In genomic region chr17:46888727-46889126, GRCh38 we compare ENCODE assay signal across 28 cellular contexts. TPM values are rescaled to one million over a fixed set of nuclear protein-coding genes. Genes with fewer than 3 reads are reported as not detected.
"Had no signal": no experiment of that assay in that cellular context is flagged by ENCODE, and none has a peak within 500 bp of the region (broad histone marks: within the 10 kb centered on the region; RNA-seq: fewer than 3 reads in every experiment).

No MANE protein-coding gene starts in this region.

- H3K4me3 ChIP-seq: neural progenitor cell, ovary, psoas muscle, skin epidermis, smooth muscle cell, spleen, suprapubic skin, testis, tibial artery, transverse colon, upper lobe of right lung, uterus had no signal

- ATAC-seq: natural killer cell; psoas muscle; sciatic nerve; stimulated activated naive CD8-positive, alpha-beta T cell treated with anti-CD3 and anti-CD28 coated beads, Interleukin-15, amount 100 ng/mL, for 72 hours; stimulated activated naive CD8-positive, alpha-beta T cell treated with anti-CD3 and anti-CD28 coated beads, Interleukin-15, Interleukin-2, amounts not matched to agents 100 U/mL and 50 U/mL, for 24 hours; upper lobe of right lung had no signal

- H2AFZ ChIP-seq: neural progenitor cell, parathyroid adenoma had no signal

- H3K36me3 ChIP-seq: neural progenitor cell, ovary, spleen, suprapubic skin, tibial artery, transverse colon, upper lobe of right lung, uterus had no signal

- H3K9me3 ChIP-seq: ovary, psoas muscle, spleen, suprapubic skin, testis, tibial artery, transverse colon, upper lobe of right lung, uterus had no signal

- H3K79me2 ChIP-seq: parathyroid adenoma had no signal

- H3K27ac ChIP-seq: neural progenitor cell, ovary, parathyroid adenoma, psoas muscle, skin epidermis, spleen, suprapubic skin, testis, tibial artery, transverse colon, upper lobe of right lung, uterus had no signal

- H3K4me2 ChIP-seq: neural progenitor cell, smooth muscle cell had no signal

- DNase-seq: natural killer cell; occipital lobe; ovary; psoas muscle; right cardiac atrium; spleen; stimulated activated CD4-positive, alpha-beta T cell treated with anti-CD3 and anti-CD28 coated beads, Interleukin-12 subunit alpha, Interleukin-12 subunit beta, amount 100 ng/mL, for 4 hours; stimulated activated CD4-positive, alpha-beta T cell treated with anti-CD3 and anti-CD28 coated beads, Interleukin-1b, Interleukin-23, amount 100 ng/mL, for 48 hours; stimulated activated CD4-positive, alpha-beta T cell treated with anti-CD3 and anti-CD28 coated beads, Interleukin-4, amount 100 ng/mL, for 1 hour; stimulated activated CD4-positive, alpha-beta T cell treated with anti-CD3 and anti-CD28 coated beads, Interleukin-4, amount 100 ng/mL, for 4 hours; stimulated activated CD8-positive, alpha-beta memory T cell treated with anti-CD3 and anti-CD28 coated beads, Interleukin-4, amount 100 ng/mL, for 48 hours; stimulated activated naive CD4-positive, alpha-beta T cell; stimulated activated naive CD8-positive, alpha-beta T cell treated with anti-CD3 and anti-CD28 coated beads, Interleukin-15, amount 100 ng/mL, for 72 hours; stimulated activated naive CD8-positive, alpha-beta T cell treated with anti-CD3 and anti-CD28 coated beads, Interleukin-15, Interleukin-2, amounts not matched to agents 100 U/mL and 50 U/mL, for 24 hours; substantia nigra; testis; tibial artery; transverse colon; upper lobe of right lung; uterus had no signal

- H3K4me1 ChIP-seq: parathyroid adenoma, psoas muscle, suprapubic skin, testis, tibial artery, transverse colon, upper lobe of right lung, uterus had no signal

- H3K9ac ChIP-seq: neural progenitor cell, parathyroid adenoma had no signal

- H3K27me3 ChIP-seq: neural progenitor cell, ovary, testis, uterus had no signal

RNA-seq across cellular contexts. Expression of gene WNT9B, which starts 37.3 kb away (rescaled TPM):
- total RNA-seq: natural killer cell, occipital lobe, sciatic nerve, smooth muscle cell, transverse colon, urinary bladder had no signal
- polyA plus RNA-seq: neural cell, smooth muscle cell had no signal
